In the genomic region with DNA sequence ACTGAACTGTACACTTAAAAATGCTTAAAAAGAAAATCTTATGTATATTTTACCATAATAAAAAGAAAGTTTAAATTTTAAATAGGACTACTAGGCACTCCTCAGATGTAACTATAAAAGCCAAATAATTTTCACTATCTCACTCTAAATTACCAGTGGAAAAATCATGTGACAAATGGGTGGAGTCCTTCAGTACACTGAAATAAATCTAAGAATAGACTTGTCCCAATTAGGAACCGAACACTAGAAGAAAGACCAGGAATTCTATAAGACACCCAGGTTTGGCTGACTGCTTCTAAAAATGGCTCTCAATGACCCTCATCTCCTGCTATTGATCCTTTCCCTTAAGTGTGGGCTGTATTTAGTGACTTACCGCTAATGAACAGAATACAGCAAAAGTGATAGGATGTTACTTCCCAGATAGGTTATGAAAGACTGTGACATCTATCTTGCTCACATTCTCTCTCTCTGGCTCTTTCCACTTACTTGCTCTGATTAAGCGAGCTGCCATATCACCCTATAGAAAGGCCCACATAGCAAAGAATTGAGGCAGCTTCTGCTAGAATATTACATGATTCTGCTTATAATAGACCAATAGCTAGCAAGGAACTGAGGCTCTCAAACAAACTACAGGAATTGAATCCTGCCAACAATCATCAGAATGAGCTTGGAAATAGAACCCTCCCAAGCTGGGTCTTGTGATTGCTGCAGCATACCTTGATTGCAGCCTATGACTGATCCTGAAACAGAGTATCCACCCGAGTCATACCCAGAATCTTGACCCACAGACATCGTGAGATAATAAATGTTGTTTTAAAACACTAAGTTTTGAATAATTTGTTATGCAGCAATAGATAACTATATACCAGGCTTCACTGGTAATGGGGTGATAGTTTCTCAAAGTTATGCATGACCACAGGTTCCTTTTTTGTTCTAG, we compare ENCODE assay signal across 31 cellular contexts. TPM values are rescaled to one million over a fixed set of nuclear protein-coding genes. Genes with fewer than 3 reads are reported as not detected.
DNase-seq lines count a peak whose midpoint lies in the region; ATAC-seq and TF ChIP-seq lines count a peak whose summit lies in the region.
"Had no signal": no experiment of that assay in that cellular context is flagged by ENCODE, and none has a peak within 500 bp of the region (broad histone marks: within the 10 kb centered on the region; RNA-seq: fewer than 3 reads in every experiment).

No MANE protein-coding gene starts in this region.

- H3K4me3 ChIP-seq in GM12865 (ENCODE audit: low read depth, low read length) (no peak overlapping the region), heart left ventricle (peak overlapping the region in 4 of 12 donors; percentile 3 to 14 (median 4)), psoas muscle (no peak overlapping the region), A673 (ENCODE audit: low read depth, low read length, poor library complexity, severe bottlenecking) (no peak overlapping the region)
- H3K4me3 ChIP-seq: ascending aorta, lung, SJSA1, smooth muscle cell had no signal

- no peak overlapping the region for H3K4me3 Mint-ChIP-seq in WTC11
- H3K4me3 Mint-ChIP-seq: B cell; CD4-positive, alpha-beta memory T cell; nephron had no signal

- no TSS peak for BruUV-seq in A673 (replicated peaks; lab: Mats Ljungman, UMichigan)

- H3K9me3 Mint-ChIP-seq in WTC11 = no peaks in the 10 kb centered on the region
- H3K9me3 Mint-ChIP-seq: activated naive CD4-positive, alpha-beta T cell treated with anti-CD3 and anti-CD28 coated beads, Interleukin-2, amount 50 U/mL, for 72 hours; CD4-positive, alpha-beta memory T cell; nephron had no signal

- peaks cover 5% of the 10 kb centered on the region for H3K4me1 Mint-ChIP-seq in WTC11
- H3K4me1 Mint-ChIP-seq: nephron had no signal

- intact Hi-C loops in heart left ventricle (cut with DNase I) = no loop called here
- intact Hi-C loops in psoas muscle (cut with DNase I) = no loop called here
- intact Hi-C loops in A673 (cut with micrococcal nuclease; ENCODE audit: unreplicated experiment) = no loop called here

- H3K27ac Mint-ChIP-seq in WTC11 = peak overlapping the region; percentile 42
- H3K27ac Mint-ChIP-seq: activated naive CD4-positive, alpha-beta T cell treated with anti-CD3 and anti-CD28 coated beads, Interleukin-2, amount 50 U/mL, for 72 hours; B cell; nephron had no signal

- no peak for TF ChIP-seq POLR2A in heart left ventricle (IDR thresholded peaks at IDR 0.05)

- H3K36me3 Mint-ChIP-seq in WTC11 = no peaks in the 10 kb centered on the region
- H3K36me3 Mint-ChIP-seq: activated naive CD4-positive, alpha-beta T cell treated with anti-CD3 and anti-CD28 coated beads, Interleukin-2, amount 50 U/mL, for 72 hours had no signal

- TF ChIP-seq CTCF in GM12865 (IDR thresholded peaks at IDR 0.05; ENCODE audit: insufficient read depth, low read depth, low read length, missing control alignments) (no peak), WTC11 (IDR thresholded peaks at IDR 0.05) (no peak), heart left ventricle (IDR thresholded peaks at IDR 0.05) (no peak), psoas muscle (IDR thresholded peaks at IDR 0.05) (no peak), A673 (conservative IDR thresholded peaks at IDR 0.05; ENCODE audit: low read depth, low read length) (no peak)

- H3K9me3 ChIP-seq in heart left ventricle = no peaks in the 10 kb centered on the region
- H3K9me3 ChIP-seq in psoas muscle = no peaks in the 10 kb centered on the region
- H3K9me3 ChIP-seq in A673 (ENCODE audit: low read depth, low read length, poor library complexity, severe bottlenecking) = no peaks in the 10 kb centered on the region
- H3K9me3 ChIP-seq: ascending aorta had no signal

- ATAC-seq in WTC11 (no peak), heart left ventricle (peak in 3 of 4 donors; percentile 52 to 59 (median 53)), psoas muscle (peak; percentile 35 to 77 (median 49))
- ATAC-seq: activated naive CD4-positive, alpha-beta T cell treated with anti-CD3 and anti-CD28 coated beads, Interleukin-2, amount 50 U/mL, for 72 hours; stimulated activated naive CD8-positive, alpha-beta T cell treated with anti-CD3 and anti-CD28 coated beads, Interleukin-15, Interleukin-2, amounts not matched to agents 100 U/mL and 50 U/mL, for 24 hours had no signal

- H3K27ac ChIP-seq in heart left ventricle (peak overlapping the region in 9 of 12 donors; percentile 17 to 63 (median 40)), psoas muscle (peak overlapping the region; percentile 56), A673 (ENCODE audit: low read depth, low read length, poor library complexity, severe bottlenecking) (no peak overlapping the region)
- H3K27ac ChIP-seq: epithelial cell of prostate, SJSA1, VCaP had no signal

- CTCF ChIA-PET in WTC11 (lab: Charles Lee) (interaction anchor here (1.4 kb wide), 1 partner anchor 23 kb away, joined by 3 read pairs; no protein-coding TSS in a partner anchor), A673 (lab: Charles Lee) (no interaction called here)

- H3K27me3 Mint-ChIP-seq in WTC11 (ENCODE audit: low read depth) = no peaks in the 10 kb centered on the region
- H3K27me3 Mint-ChIP-seq: B cell; CD4-positive, alpha-beta memory T cell had no signal

- H3K36me3 ChIP-seq in heart left ventricle (peaks cover 0 to 5% (median 0%) of the 10 kb centered on the region in 9 donors), psoas muscle (ENCODE audit: insufficient read depth in 1 of 2, low read depth in 1 of 2) (no peaks in the 10 kb centered on the region), A673 (ENCODE audit: insufficient read depth, low read length, poor library complexity, severe bottlenecking) (no peaks in the 10 kb centered on the region)
- H3K36me3 ChIP-seq: ascending aorta, SJSA1 had no signal

- DNase-seq in GM12865 (ENCODE audit: low read depth) = peak; percentile 10
- no peak for DNase-seq in WTC11 (ENCODE audit: low spot score)
- DNase-seq in heart left ventricle = no peak
- DNase-seq in psoas muscle = no peak
- DNase-seq in globus pallidus (ENCODE audit: low spot score) = no peak
- DNase-seq in HK-2 (ENCODE audit: unreplicated experiment) = no peak
- DNase-seq in A673 (ENCODE audit: low spot score) = no peak
- DNase-seq: activated CD4-positive, alpha-beta T cell treated with anti-CD3 and anti-CD28 coated beads for 48 hours; activated CD8-positive, alpha-beta memory T cell treated with anti-CD3 and anti-CD28 coated beads for 24 hours; activated effector memory CD4-positive, alpha-beta T cell treated with Interleukin-2 at 50 U/mL for 16 hours; activated T-cell treated with anti-CD3 and anti-CD28 coated beads, Interleukin-2, amount 50 U/mL, for 1 hour; CD4-positive, alpha-beta memory T cell; cortex of kidney; effector memory CD4-positive, alpha-beta T cell; HCEC 1CT; head of caudate nucleus; IMR-90; NCI-H146; NCI-H446 treated with DMSO at 0.1 percent for 48 hours; NCI-H82; stimulated activated naive CD8-positive, alpha-beta T cell treated with anti-CD3 and anti-CD28 coated beads, Interleukin-15, Interleukin-2, amounts not matched to agents 100 U/mL and 50 U/mL, for 24 hours; T-helper 9 cell had no signal

- H3K4me1 ChIP-seq in heart left ventricle = peaks cover 0 to 19% (median 11%) of the 10 kb centered on the region in 12 donors
- peaks cover 12% of the 10 kb centered on the region for H3K4me1 ChIP-seq in psoas muscle
- H3K4me1 ChIP-seq in A673 (ENCODE audit: insufficient read depth, low read length, poor library complexity, severe bottlenecking) = no peaks in the 10 kb centered on the region
- H3K4me1 ChIP-seq: SJSA1 had no signal

- 49 to 62% (median 53%) methylated on average over 5 of the region's 5 CpGs for WGBS in heart left ventricle, 4 donors
- 69 to 84% (median 74%) methylated on average over 5 of the region's 5 CpGs for WGBS in psoas muscle, 3 donors

- no peaks in the 10 kb centered on the region for H3K27me3 ChIP-seq in heart left ventricle
- no peaks in the 10 kb centered on the region for H3K27me3 ChIP-seq in psoas muscle (ENCODE audit: insufficient read depth in 3 of 3, low read length in 2 of 3)
- H3K27me3 ChIP-seq in A673 (replicated peaks; ENCODE audit: insufficient read depth, low read depth, low read length, poor library complexity) = no peaks in the 10 kb centered on the region
- H3K27me3 ChIP-seq: ascending aorta, SJSA1 had no signal

- POLR2A ChIA-PET in WTC11 (lab: Charles Lee) (no interaction called here), A673 (lab: Charles Lee; ENCODE audit: low non-redundant PET) (no interaction called here)

TF ChIP-seq in WTC11, 78 proteins besides CTCF, POLR2A, EP300 and RAD21 (continues in another document):
- TF ChIP-seq SMAD4 (CRISPR knock-in tag; IDR thresholded peaks at IDR 0.05) (no peak), AR (CRISPR knock-in tag; IDR thresholded peaks at IDR 0.05) (no peak), ZNF396 (CRISPR knock-in tag; IDR thresholded peaks at IDR 0.05; ENCODE audit: borderline replicate concordance) (no peak), ATF1 (CRISPR knock-in tag; IDR thresholded peaks at IDR 0.05) (no peak), JAZF1 (CRISPR knock-in tag; IDR thresholded peaks at IDR 0.05) (no peak)

RNA-seq across cellular contexts. Expression of gene TTBK2, which starts 16.9 kb away (rescaled TPM):
- total RNA-seq in WTC11 (2021) = 18.6 to 21.9 TPM (median 21.5 TPM) in 3 replicates
- 10 to 100 TPM; 15.1 to 27.9 (median 21.5) TPM for total RNA-seq in heart left ventricle
- polyA plus RNA-seq in heart left ventricle = 1 to 10 TPM; 4.9 to 7.7 TPM
- 10 to 100 TPM; 15.8 to 23.0 (median 20.8) TPM for total RNA-seq in psoas muscle
- polyA plus RNA-seq in psoas muscle = 1 to 10 TPM; 1.4 to 7.9 (median 4.0) TPM
- 14.9 and 15.8 TPM in 2 replicates for total RNA-seq in A673 (2021)
